13 cellular contexts compared by ENCODE assay signal in genomic region chr14:26594756-26595545, GRCh38. TPM values are rescaled to one million over a fixed set of nuclear protein-coding genes. Genes with fewer than 3 reads are reported as not detected.
DNase-seq lines count a peak whose midpoint lies in the region; ATAC-seq and TF ChIP-seq lines count a peak whose summit lies in the region.
"Had no signal": no experiment of that assay in that cellular context is flagged by ENCODE, and none has a peak within 500 bp of the region (broad histone marks: within the 10 kb centered on the region; RNA-seq: fewer than 3 reads in every experiment).

No MANE protein-coding gene starts in this region.

- POLR2A ChIA-PET in naive thymus-derived CD4-positive, alpha-beta T cell (lab: Charles Lee): no interaction called here

- H3K36me3 Mint-ChIP-seq in nephron (ENCODE audit: low read depth) (no peaks in the 10 kb centered on the region), type B pancreatic cell (peaks cover 5% of the 10 kb centered on the region), HFFc6 (ENCODE audit: low read depth) (no peaks in the 10 kb centered on the region)
- peaks cover 2% of the 10 kb centered on the region for H3K36me3 Mint-ChIP-seq in activated CD4-positive, alpha-beta T cell treated with anti-CD3 and anti-CD28 coated beads, Interleukin-2, amount 10 ng/mL, durations not matched to agents 24 days and 14 days (ENCODE audit: low read depth)
- H3K36me3 Mint-ChIP-seq in naive thymus-derived CD4-positive, alpha-beta T cell: peaks cover 0 to 1% (median 0%) of the 10 kb centered on the region in 5 donors

- H3K27me3 Mint-ChIP-seq in nephron (ENCODE audit: low read depth): peaks cover 16% of the 10 kb centered on the region
- peaks cover 41% of the 10 kb centered on the region for H3K27me3 Mint-ChIP-seq in type B pancreatic cell
- H3K27me3 Mint-ChIP-seq in activated CD4-positive, alpha-beta T cell treated with anti-CD3 and anti-CD28 coated beads, Interleukin-2, amount 10 ng/mL, durations not matched to agents 24 days and 14 days: peaks cover 21% of the 10 kb centered on the region
- peaks cover 28 to 44% (median 40%) of the 10 kb centered on the region in 5 donors for H3K27me3 Mint-ChIP-seq in naive thymus-derived CD4-positive, alpha-beta T cell
- H3K27me3 Mint-ChIP-seq in HFFc6 (ENCODE audit: insufficient read depth): peaks cover 1% of the 10 kb centered on the region; the same call in 1 of the 2 replicates

- H3K4me1 Mint-ChIP-seq in nephron: peaks cover 26% of the 10 kb centered on the region
- peaks cover 3% of the 10 kb centered on the region for H3K4me1 Mint-ChIP-seq in type B pancreatic cell (ENCODE audit: unreplicated experiment)
- no peaks in the 10 kb centered on the region for H3K4me1 Mint-ChIP-seq in activated CD4-positive, alpha-beta T cell treated with anti-CD3 and anti-CD28 coated beads, Interleukin-2, amount 10 ng/mL, durations not matched to agents 24 days and 14 days
- peaks cover 0 to 6% (median 4%) of the 10 kb centered on the region in 7 donors for H3K4me1 Mint-ChIP-seq in naive thymus-derived CD4-positive, alpha-beta T cell
- no peaks in the 10 kb centered on the region for H3K4me1 Mint-ChIP-seq in HFFc6 (ENCODE audit: low read depth)

- peak overlapping the region; percentile 46 to 99 (median 98) for H3K27ac Mint-ChIP-seq in nephron
- no peak overlapping the region for H3K27ac Mint-ChIP-seq in type B pancreatic cell
- no peak overlapping the region for H3K27ac Mint-ChIP-seq in activated CD4-positive, alpha-beta T cell treated with anti-CD3 and anti-CD28 coated beads, Interleukin-2, amount 10 ng/mL, durations not matched to agents 24 days and 14 days
- H3K27ac Mint-ChIP-seq in naive thymus-derived CD4-positive, alpha-beta T cell: no peak overlapping the region
- H3K27ac Mint-ChIP-seq in HFFc6: no peak overlapping the region

- no peaks in the 10 kb centered on the region for H3K36me3 ChIP-seq in cardiac muscle cell
- H3K36me3 ChIP-seq in endocrine pancreas (ENCODE audit: control insufficient read depth, insufficient read depth, low read length): no peaks in the 10 kb centered on the region
- no peaks in the 10 kb centered on the region for H3K36me3 ChIP-seq in naive thymus-derived CD4-positive, alpha-beta T cell (ENCODE audit: control insufficient read depth in 2 of 3, insufficient read depth in 3 of 3, low read length in 3 of 3)

- intact Hi-C loops in cardiac septum (cut with DNase I): no loop called here
- intact Hi-C loops in activated CD4-positive, alpha-beta T cell treated with anti-CD3 and anti-CD28 coated beads, Interleukin-2, amount 10 ng/mL, durations not matched to agents 24 days and 14 days (cut with micrococcal nuclease): no loop called here
- intact Hi-C loops in naive thymus-derived CD4-positive, alpha-beta T cell (cut with micrococcal nuclease): no loop called here

- DNase-seq in cardiac muscle cell (ENCODE audit: low read depth in 1 of 2, low spot score in 1 of 2) (no peak), cardiac septum (ENCODE audit: low spot score) (no peak), type B pancreatic cell (ENCODE audit: extremely low spot score, unreplicated experiment) (no peak), HFFc6 (no peak)
- DNase-seq in activated CD4-positive, alpha-beta T cell treated with anti-CD3 and anti-CD28 coated beads, Interleukin-2, amount 10 ng/mL, durations not matched to agents 24 days and 14 days: no peak
- no peak for DNase-seq in naive thymus-derived CD4-positive, alpha-beta T cell
- DNase-seq: activated gamma-delta T cell, COR-L47, NCI-H2081 treated with DMSO at 0.1 percent for 48 hours had no signal

- H3K9ac ChIP-seq in endocrine pancreas (ENCODE audit: control insufficient read depth, insufficient read depth, low read length): peak overlapping the region; percentile 26

- no peak for ATAC-seq in naive thymus-derived CD4-positive, alpha-beta T cell

- peaks cover 9% of the 10 kb centered on the region for H3K4me1 ChIP-seq in cardiac muscle cell (ENCODE audit: low read depth)
- peaks cover 23% of the 10 kb centered on the region for H3K4me1 ChIP-seq in endocrine pancreas (ENCODE audit: control insufficient read depth, insufficient read depth, low read length)
- H3K4me1 ChIP-seq in naive thymus-derived CD4-positive, alpha-beta T cell (ENCODE audit: control insufficient read depth in 2 of 2, insufficient read depth in 2 of 2, low read length in 2 of 2): no peaks in the 10 kb centered on the region

- no peak for TF ChIP-seq CTCF in cardiac muscle cell (IDR thresholded peaks at IDR 0.05; ENCODE audit: low read depth, low read length)
- no peak for TF ChIP-seq CTCF in nephron (IDR thresholded peaks at IDR 0.05; ENCODE audit: unreplicated experiment in 3 of 3)
- TF ChIP-seq CTCF in type B pancreatic cell (conservative IDR thresholded peaks at IDR 0.05): no peak
- TF ChIP-seq CTCF in HFFc6 (IDR thresholded peaks at IDR 0.05): no peak

- H3K4me3 ChIP-seq in cardiac muscle cell: peak overlapping the region; percentile 3
- H3K4me3 ChIP-seq in endocrine pancreas (ENCODE audit: control insufficient read depth, insufficient read depth, low read length): peak overlapping the region; percentile 90
- no peak overlapping the region for H3K4me3 ChIP-seq in naive thymus-derived CD4-positive, alpha-beta T cell (ENCODE audit: low read length)
- H3K4me3 ChIP-seq: lung had no signal

- H3K9me3 ChIP-seq in cardiac muscle cell (ENCODE audit: low read depth) (no peaks in the 10 kb centered on the region), endocrine pancreas (ENCODE audit: control insufficient read depth, low read length) (no peaks in the 10 kb centered on the region)
- no peaks in the 10 kb centered on the region for H3K9me3 ChIP-seq in naive thymus-derived CD4-positive, alpha-beta T cell (ENCODE audit: control insufficient read depth in 2 of 3, low read length in 3 of 3)

- no peak overlapping the region for H3K27ac ChIP-seq in cardiac muscle cell
- no peak overlapping the region for H3K27ac ChIP-seq in naive thymus-derived CD4-positive, alpha-beta T cell (ENCODE audit: low read depth, low read length)
- H3K27ac ChIP-seq: VCaP had no signal

- H3K4me3 Mint-ChIP-seq in nephron (peak overlapping the region; percentile 93 to 99 (median 97)), type B pancreatic cell (peak overlapping the region; percentile 69), HFFc6 (no peak overlapping the region)
- H3K4me3 Mint-ChIP-seq in activated CD4-positive, alpha-beta T cell treated with anti-CD3 and anti-CD28 coated beads, Interleukin-2, amount 10 ng/mL, durations not matched to agents 24 days and 14 days: no peak overlapping the region
- H3K4me3 Mint-ChIP-seq in naive thymus-derived CD4-positive, alpha-beta T cell: no peak overlapping the region

- H3K27me3 ChIP-seq in cardiac muscle cell: no peaks in the 10 kb centered on the region
- H3K27me3 ChIP-seq in endocrine pancreas (ENCODE audit: control insufficient read depth, insufficient read depth, low read length): no peaks in the 10 kb centered on the region
- H3K27me3 ChIP-seq in naive thymus-derived CD4-positive, alpha-beta T cell (ENCODE audit: control insufficient read depth in 2 of 2, insufficient read depth in 2 of 2, low read length in 2 of 2): peaks cover 0 to 4% of the 10 kb centered on the region in 2 donors

- CTCF ChIA-PET in naive thymus-derived CD4-positive, alpha-beta T cell (lab: Charles Lee): no interaction called here

- no peaks in the 10 kb centered on the region for H3K9me3 Mint-ChIP-seq in nephron
- no peaks in the 10 kb centered on the region for H3K9me3 Mint-ChIP-seq in type B pancreatic cell
- no peaks in the 10 kb centered on the region for H3K9me3 Mint-ChIP-seq in activated CD4-positive, alpha-beta T cell treated with anti-CD3 and anti-CD28 coated beads, Interleukin-2, amount 10 ng/mL, durations not matched to agents 24 days and 14 days
- peaks cover 0 to 27% (median 11%) of the 10 kb centered on the region in 11 donors for H3K9me3 Mint-ChIP-seq in naive thymus-derived CD4-positive, alpha-beta T cell
- peaks cover 4% of the 10 kb centered on the region; the same call in 1 of the 2 replicates for H3K9me3 Mint-ChIP-seq in HFFc6

RNA-seq across cellular contexts. Expression of gene NOVA1, which starts 2.9 kb away (rescaled TPM):
- 8.1 and 11.1 TPM in 2 replicates for total RNA-seq in cardiac muscle cell
- polyA plus RNA-seq in cardiac muscle cell: 11.1 and 11.9 TPM in 2 replicates
- 4.4 TPM for total RNA-seq in cardiac septum
- 8.8 and 22.6 TPM in 2 replicates for total RNA-seq in type B pancreatic cell (ENCODE audit: low replicate concordance)
- 0.30 TPM in 1 of 2 replicates, not detected in the other for total RNA-seq in activated CD4-positive, alpha-beta T cell treated with anti-CD3 and anti-CD28 coated beads, Interleukin-2, amount 10 ng/mL, durations not matched to agents 24 days and 14 days
- under 1 TPM in 2 of 5 experiments, not detected in 3; 0.24 to 0.37 TPM for total RNA-seq in naive thymus-derived CD4-positive, alpha-beta T cell
- polyA plus RNA-seq in naive thymus-derived CD4-positive, alpha-beta T cell: not detected
- not detected for total RNA-seq in HFFc6 (2021; fragmentation: NEBNext Ultra II Directional; extraction: Animal tissue kit (Norgen Biotek cat#: 25700))

Comparison
In these comparisons a context has a peak if more than half of its experiments do, and no peak if none do; other contexts are left out.
1. H3K27ac Mint-ChIP-seq: peak in nephron (3 of 3); none in type B pancreatic cell (single experiment), activated CD4-positive, alpha-beta T cell treated with anti-CD3 and anti-CD28 coated beads, Interleukin-2, amount 10 ng/mL, durations not matched to agents 24 days and 14 days (single experiment), naive thymus-derived CD4-positive, alpha-beta T cell (0 of 9) and HFFc6 (single experiment).
2. H3K4me3 Mint-ChIP-seq: peak in nephron (3 of 3) and type B pancreatic cell (single experiment); none in activated CD4-positive, alpha-beta T cell treated with anti-CD3 and anti-CD28 coated beads, Interleukin-2, amount 10 ng/mL, durations not matched to agents 24 days and 14 days (single experiment), naive thymus-derived CD4-positive, alpha-beta T cell (0 of 10) and HFFc6 (single experiment).